In genomic region chr2:159266554-159266953, GRCh38 we compare ENCODE assay signal across 27 cellular contexts. TPM values are rescaled to one million over a fixed set of nuclear protein-coding genes. Genes with fewer than 3 reads are reported as not detected.
A peak's percentile ranks its signal among the peaks of the same experiment; 100 is the strongest.
DNase-seq lines count a peak whose midpoint lies in the region; ATAC-seq, FAIRE-seq and TF ChIP-seq lines count a peak whose summit lies in the region.
"Had no signal": no experiment of that assay in that cellular context is flagged by ENCODE, and none has a peak within 500 bp of the region (broad histone marks: within the 10 kb centered on the region; RNA-seq: fewer than 3 reads in every experiment).

No MANE protein-coding gene starts in this region.

- no peak for TF ChIP-seq POLR2A in GM12878 (IDR thresholded peaks at IDR 0.05; ENCODE audit: low read depth, low read length)

- BruUV-seq in GM12878 (replicated peaks; lab: Mats Ljungman, UMichigan): no TSS peak

- no peak overlapping the region for H3K9ac ChIP-seq in GM12878 (ENCODE audit: control insufficient read depth, insufficient read depth, low read length)

- H3K4me1 ChIP-seq in GM12878 (ENCODE audit: control insufficient read depth, insufficient read depth, low read length) (no peaks in the 10 kb centered on the region), SJCRH30 (no peaks in the 10 kb centered on the region)
- H3K4me1 ChIP-seq: body of pancreas had no signal

- 19% methylated on average over 3 of the region's 3 CpGs for WGBS in GM12878 (ENCODE audit: insufficient coverage, insufficient replicate concordance, low lambda C conversion rate, missing lambda C conversion rate)

- CTCF ChIA-PET in GM12878 (lab: Yijun Ruan, JAX): no interaction called here

- H3K9me3 ChIP-seq in GM12878 (replicated peaks; ENCODE audit: control insufficient read depth, insufficient read depth, low read length): no peaks in the 10 kb centered on the region; the same call in 2 of the 3 replicates
- no peaks in the 10 kb centered on the region for H3K9me3 ChIP-seq in SJCRH30 (replicated peaks)
- H3K9me3 ChIP-seq: body of pancreas, tibial artery had no signal

- H3K27me3 ChIP-seq in GM12878 (replicated peaks in 1 of 2; ENCODE audit: control insufficient read depth in 2 of 2, insufficient read depth in 2 of 2, low read length in 1 of 2) (no peaks in the 10 kb centered on the region), SJCRH30 (no peaks in the 10 kb centered on the region)
- H3K27me3 ChIP-seq: body of pancreas, hepatocyte, spleen, tibial artery had no signal

- H3K4me3 ChIP-seq in GM12878 (no peak overlapping the region), SJCRH30 (no peak overlapping the region)
- H3K4me3 ChIP-seq: body of pancreas, hepatocyte, left ventricle myocardium inferior, spleen, tibial artery had no signal

- H3K27ac ChIP-seq in GM12878 (ENCODE audit: control insufficient read depth, insufficient read depth) (no peak overlapping the region), SJCRH30 (no peak overlapping the region)
- H3K27ac ChIP-seq: body of pancreas, hepatocyte, left ventricle myocardium inferior, spleen, tibial artery had no signal

- no peaks in the 10 kb centered on the region for H4K20me1 ChIP-seq in GM12878 (ENCODE audit: control insufficient read depth, insufficient read depth)

- DNase-seq in GM12878 (ENCODE audit: low read depth, low spot score): no peak
- DNase-seq in SJCRH30: no peak
- no peak for DNase-seq in glomerular visceral epithelial cell (ENCODE audit: extremely low spot score)
- no peak for DNase-seq in NCI-H526 treated with DMSO at 0.1 percent for 48 hours (lab: John Stamatoyannopoulos, UW)
- DNase-seq: activated CD4-positive, alpha-beta memory T cell treated with anti-CD3 and anti-CD28 coated beads for 36 hours; activated CD4-positive, CD25-positive, alpha-beta regulatory T cell; activated effector memory CD4-positive, alpha-beta T cell treated with anti-CD3 and anti-CD28 coated beads, Interleukin-2, amount 50 U/mL, for 16 hours; activated naive CD8-positive, alpha-beta T cell treated with anti-CD3 and anti-CD28 coated beads, Interleukin-2, amount 50 U/mL, for 24 hours; body of pancreas; CD4-positive, alpha-beta T cell; effector CD8-positive, alpha-beta T cell; erythroblast; foreskin melanocyte; GOT3; KG1; left ventricle myocardium inferior; naive thymus-derived CD4-positive, alpha-beta T cell; NCI-H1694 treated with DMSO at 0.1 percent for 48 hours; NCI-H2227 treated with DMSO at 0.1 percent for 48 hours; NCI-H82; spleen; stimulated activated CD4-positive, alpha-beta T cell treated with anti-CD3 and anti-CD28 coated beads, Interleukin-4, amount 100 ng/mL, for 1 hour; tibial artery had no signal

- FAIRE-seq in GM12878 (lab: Jason Lieb, UNC): no peak

- TF ChIP-seq CTCF in GM12878 (IDR thresholded peaks at IDR 0.05 in 2 of 3, conservative IDR thresholded peaks at IDR 0.05 in 1 of 3; ENCODE audit: control insufficient read depth in 2 of 3, extremely low read depth in 1 of 3, insufficient read depth in 1 of 3, low read depth in 3 of 3, low read length in 3 of 3): no peak

- RAD21 ChIA-PET in GM12878 (lab: Charles Lee; ENCODE audit: unreplicated experiment): no interaction called here

- intact Hi-C loops in GM12878 (cut with micrococcal nuclease; ENCODE audit: unreplicated experiment): no loop called here

- no peak for TF ChIP-seq EP300 in GM12878 (IDR thresholded peaks at IDR 0.05; ENCODE audit: borderline replicate concordance in 1 of 2, control insufficient read depth in 1 of 2, low read depth in 2 of 2, low read length in 2 of 2)

- H3K4me2 ChIP-seq in GM12878 (ENCODE audit: control insufficient read depth, insufficient read depth): no peak overlapping the region
- H3K4me2 ChIP-seq: hepatocyte had no signal

- H2AFZ ChIP-seq in GM12878 (ENCODE audit: control insufficient read depth, low read depth, low read length): no peak overlapping the region
- H2AFZ ChIP-seq: hepatocyte had no signal

- TF ChIP-seq RAD21 in GM12878 (IDR thresholded peaks at IDR 0.05; ENCODE audit: insufficient read depth, low read depth, low read length): no peak

- in situ Hi-C loops in GM12878 (cut with MboI): no loop called here

- no peaks in the 10 kb centered on the region for H3K36me3 ChIP-seq in GM12878 (ENCODE audit: control insufficient read depth in 2 of 2, insufficient read depth in 2 of 2, low read length in 1 of 2)
- H3K36me3 ChIP-seq in SJCRH30: no peaks in the 10 kb centered on the region

- SMC1A ChIA-PET in GM12878 (lab: Charles Lee; ENCODE audit: uncharacterized antibody, unreplicated experiment): interaction anchor here (1.2 kb wide), 1 partner anchor 8 kb away, joined by 3 read pairs; no protein-coding TSS in a partner anchor

- H3K79me2 ChIP-seq in GM12878 (ENCODE audit: control insufficient read depth, insufficient read depth, low read length): no peaks in the 10 kb centered on the region

- POLR2A ChIA-PET in GM12878 (lab: Charles Lee): no interaction called here

- ATAC-seq in GM19023 (IDR thresholded peaks at IDR 0.05; ENCODE audit: unreplicated experiment) (peak; percentile 70), GM21723 (IDR thresholded peaks at IDR 0.05; ENCODE audit: unreplicated experiment) (peak; percentile 55), HG03095 (IDR thresholded peaks at IDR 0.05; ENCODE audit: unreplicated experiment) (peak; percentile 49), GM12878 (peak; percentile 67)
- ATAC-seq: activated naive CD8-positive, alpha-beta T cell treated with anti-CD3 and anti-CD28 coated beads, Interleukin-2, amount 50 U/mL, for 24 hours; body of pancreas; naive thymus-derived CD4-positive, alpha-beta T cell had no signal

TF ChIP-seq in GM12878, 131 proteins besides CTCF, POLR2A, EP300 and RAD21:
- TF ChIP-seq NRF1 (conservative IDR thresholded peaks at IDR 0.05; ENCODE audit: low read depth, low read length): no peak
- no peak for TF ChIP-seq EZH2 (IDR thresholded peaks at IDR 0.05; ENCODE audit: borderline replicate concordance, control insufficient read depth, low read depth, low read length)
- no peak for TF ChIP-seq GATAD2B (conservative IDR thresholded peaks at IDR 0.05; ENCODE audit: low read depth)
- 0 out of 2 replicates have a peak, but pooled peaks have one; percentile 24 for TF ChIP-seq JUNB (IDR thresholded peaks at IDR 0.05)
- no peak for TF ChIP-seq SUZ12 (IDR thresholded peaks at IDR 0.05; ENCODE audit: unreplicated experiment)
- TF ChIP-seq CBX3 (IDR thresholded peaks at IDR 0.05; ENCODE audit: borderline replicate concordance, low read depth): no peak
- no peak for TF ChIP-seq PBX3 (IDR thresholded peaks at IDR 0.05; ENCODE audit: insufficient replicate concordance, low read depth, low read length)
- TF ChIP-seq FOXM1 (IDR thresholded peaks at IDR 0.05; ENCODE audit: low read depth, low read length): 0 out of 2 replicates have a peak, but pooled peaks have one; percentile 16
- no peak for TF ChIP-seq ZNF24 (IDR thresholded peaks at IDR 0.05)
- TF ChIP-seq MTA2 (IDR thresholded peaks at IDR 0.05; ENCODE audit: low read depth): no peak
- no peak for TF ChIP-seq SUPT20H (IDR thresholded peaks at IDR 0.05; ENCODE audit: borderline replicate concordance, control insufficient read depth, low read depth, low read length)
- TF ChIP-seq EED (IDR thresholded peaks at IDR 0.05; ENCODE audit: low read depth): no peak
- no peak for TF ChIP-seq BACH1 (IDR thresholded peaks at IDR 0.05; ENCODE audit: borderline replicate concordance)
- TF ChIP-seq EGR1 (IDR thresholded peaks at IDR 0.05; ENCODE audit: borderline replicate concordance in 1 of 2, low read depth in 2 of 2, low read length in 2 of 2): no peak
- TF ChIP-seq RUNX3 (IDR thresholded peaks at IDR 0.05; ENCODE audit: low read length): peak; percentile 47; the same call in 1 of the 2 replicates
- no peak for TF ChIP-seq IKZF1 (conservative IDR thresholded peaks at IDR 0.05)
- TF ChIP-seq RB1 (IDR thresholded peaks at IDR 0.05; ENCODE audit: borderline replicate concordance): no peak
- TF ChIP-seq POU2F2 (IDR thresholded peaks at IDR 0.05; ENCODE audit: borderline replicate concordance, low read depth, low read length): no peak
- no peak for TF ChIP-seq NBN (IDR thresholded peaks at IDR 0.05)
- no peak for TF ChIP-seq KDM1A (IDR thresholded peaks at IDR 0.05; ENCODE audit: borderline replicate concordance)
TF ChIP-seq in GM12878: peak in this region for 3.

RNA-seq across cellular contexts. Expression of gene WDSUB1, which starts 19.9 kb away (rescaled TPM):
- 27.5 and 28.7 TPM in 2 replicates for total RNA-seq in GM12878 (2013; cell fraction: nucleolus; rRNA removed)
- total RNA-seq in GM12878 (2014; rRNA removed) (6.8 and 7.0 TPM in 2 replicates), GM12878 (2014; rRNA removed; fragmentation: Illumina TruSeq; extraction: Trizol) (8.0 and 9.2 TPM in 2 replicates), GM12878 (2021) (7.0 and 7.9 TPM in 2 replicates)
- polyA plus RNA-seq in GM12878 (2011; ENCODE audit: low read depth): 3.6 TPM
- polyA plus RNA-seq in GM12878 (2011; rRNA removed) (6.1 and 7.2 TPM in 2 replicates), GM12878 (2014; fragmentation: Illumina TruSeq; extraction: Trizol) (7.9 and 9.6 TPM in 2 replicates), GM12878 (2014; fragmentation: Nextera tagmentation; extraction: Ambion mirVana) (1 to 10 TPM; 5.8 to 7.4 TPM), GM12878 (2014; rRNA removed) (4.4 and 4.5 TPM in 2 replicates), GM12878 (2016; fragmentation: Nextera tagmentation; extraction: Ambion mirVana) (10 to 100 TPM; 10.3 to 12.7 TPM)
- polyA plus RNA-seq in GM12878 (2011; cell fraction: cytosol; rRNA removed): 4.4 and 4.6 TPM in 2 replicates
- polyA plus RNA-seq in GM12878 (2011; cell fraction: nucleus; rRNA removed): 6.8 and 8.4 TPM in 2 replicates
- 4.5 and 8.1 TPM in 2 replicates for polyA plus RNA-seq in GM12878 (2012)
- polyA minus RNA-seq in GM12878 (2011; rRNA and poly(A)+ RNA removed): 8.6 and 10.5 TPM in 2 replicates
- polyA minus RNA-seq in GM12878 (2011; cell fraction: cytosol; rRNA and poly(A)+ RNA removed): 3.6 and 3.9 TPM in 2 replicates
- polyA minus RNA-seq in GM12878 (2011; cell fraction: nucleus; rRNA and poly(A)+ RNA removed): 10.9 and 13.5 TPM in 2 replicates
- total RNA-seq in SJCRH30 (2014; rRNA removed; shearing (Covaris generic)): 7.9 and 8.6 TPM in 2 replicates
